22 cellular contexts compared by ENCODE assay signal in the genomic region with DNA sequence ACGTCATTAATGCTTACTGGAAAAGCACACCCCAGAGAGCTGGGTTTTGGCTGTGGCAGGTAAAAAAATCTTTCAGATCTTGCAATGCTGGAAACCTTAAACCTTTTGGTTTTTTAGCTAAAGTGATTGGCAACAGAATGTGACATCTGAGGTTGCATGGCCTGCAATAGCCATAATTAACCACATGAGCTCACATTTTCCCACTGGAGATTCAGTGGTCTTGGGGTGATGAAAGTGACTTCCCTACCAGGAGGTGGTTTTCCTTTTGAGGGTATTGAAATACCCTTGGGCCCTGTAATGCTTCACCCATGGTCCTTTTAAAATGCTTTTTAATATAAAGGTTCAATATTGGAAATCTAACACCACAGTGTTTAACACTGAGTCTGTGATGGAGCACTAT.
"Had no signal": no experiment of that assay in that cellular context is flagged by ENCODE, and none has a peak within 500 bp of the region (broad histone marks: within the 10 kb centered on the region; RNA-seq: fewer than 3 reads in every experiment).

No MANE protein-coding gene starts in this region.

- DNase-seq: effector memory CD8-positive, alpha-beta T cell; esophagus squamous epithelium; kidney; left cardiac atrium; left ventricle myocardium inferior; lower lobe of right lung; mesenchymal stem cell; mucosa of descending colon; natural killer cell; nucleus accumbens; ovary; right cardiac atrium; small intestine; stimulated activated CD4-positive, alpha-beta T cell treated with anti-CD3 and anti-CD28 coated beads, Interleukin-12 subunit alpha, Interleukin-12 subunit beta, amount 100 ng/mL, for 4 hours; stimulated activated naive CD8-positive, alpha-beta T cell treated with anti-CD3 and anti-CD28 coated beads, Interleukin-15, Interleukin-2, amounts not matched to agents 100 U/mL and 50 U/mL, for 24 hours; thyroid gland had no signal

- H3K27ac Mint-ChIP-seq: dendritic cell treated with granulocyte-macrophage colony-stimulating factor and Interleukin-4, amounts not matched to agents 40 ng/mL and 50 ng/mL, for 4 days; effector memory CD8-positive, alpha-beta T cell; type B pancreatic cell had no signal

- H3K36me3 ChIP-seq: ovary had no signal

- H3K4me3 Mint-ChIP-seq: dendritic cell treated with granulocyte-macrophage colony-stimulating factor and Interleukin-4, amounts not matched to agents 40 ng/mL and 50 ng/mL, for 4 days; effector memory CD8-positive, alpha-beta T cell; natural killer cell; neural crest cell; type B pancreatic cell had no signal

- H3K4me2 ChIP-seq: hepatocyte had no signal

- H3K4me1 Mint-ChIP-seq: neural crest cell had no signal

- ATAC-seq: effector memory CD8-positive, alpha-beta T cell; gastroesophageal sphincter; left cardiac atrium; lower lobe of right lung; mucosa of descending colon; natural killer cell; right cardiac atrium; stimulated activated naive CD8-positive, alpha-beta T cell treated with anti-CD3 and anti-CD28 coated beads, Interleukin-15, Interleukin-2, amounts not matched to agents 100 U/mL and 50 U/mL, for 24 hours had no signal

- H3K4me1 ChIP-seq: esophagus squamous epithelium, gastroesophageal sphincter, left ventricle myocardium inferior, lower lobe of right lung, suprapubic skin, thyroid gland had no signal

- H3K9me3 ChIP-seq: esophagus squamous epithelium, lower lobe of right lung, ovary, suprapubic skin, thyroid gland had no signal

- H3K4me3 ChIP-seq: esophagus squamous epithelium, gastroesophageal sphincter, hepatocyte, left ventricle myocardium inferior, lower lobe of right lung, mucosa of descending colon, ovary, suprapubic skin, thyroid gland had no signal

- H2AFZ ChIP-seq: hepatocyte had no signal

- H3K27me3 ChIP-seq: esophagus squamous epithelium, gastroesophageal sphincter, hepatocyte, ovary, suprapubic skin, thyroid gland had no signal

- H3K79me2 ChIP-seq: hepatocyte had no signal

- H3K27me3 Mint-ChIP-seq: dendritic cell treated with granulocyte-macrophage colony-stimulating factor and Interleukin-4, amounts not matched to agents 40 ng/mL and 50 ng/mL, for 4 days; effector memory CD8-positive, alpha-beta T cell; type B pancreatic cell had no signal

- H3K9me3 Mint-ChIP-seq: dendritic cell treated with granulocyte-macrophage colony-stimulating factor and Interleukin-4, amounts not matched to agents 40 ng/mL and 50 ng/mL, for 4 days; effector memory CD8-positive, alpha-beta T cell; natural killer cell; type B pancreatic cell had no signal
